In the genomic region with DNA sequence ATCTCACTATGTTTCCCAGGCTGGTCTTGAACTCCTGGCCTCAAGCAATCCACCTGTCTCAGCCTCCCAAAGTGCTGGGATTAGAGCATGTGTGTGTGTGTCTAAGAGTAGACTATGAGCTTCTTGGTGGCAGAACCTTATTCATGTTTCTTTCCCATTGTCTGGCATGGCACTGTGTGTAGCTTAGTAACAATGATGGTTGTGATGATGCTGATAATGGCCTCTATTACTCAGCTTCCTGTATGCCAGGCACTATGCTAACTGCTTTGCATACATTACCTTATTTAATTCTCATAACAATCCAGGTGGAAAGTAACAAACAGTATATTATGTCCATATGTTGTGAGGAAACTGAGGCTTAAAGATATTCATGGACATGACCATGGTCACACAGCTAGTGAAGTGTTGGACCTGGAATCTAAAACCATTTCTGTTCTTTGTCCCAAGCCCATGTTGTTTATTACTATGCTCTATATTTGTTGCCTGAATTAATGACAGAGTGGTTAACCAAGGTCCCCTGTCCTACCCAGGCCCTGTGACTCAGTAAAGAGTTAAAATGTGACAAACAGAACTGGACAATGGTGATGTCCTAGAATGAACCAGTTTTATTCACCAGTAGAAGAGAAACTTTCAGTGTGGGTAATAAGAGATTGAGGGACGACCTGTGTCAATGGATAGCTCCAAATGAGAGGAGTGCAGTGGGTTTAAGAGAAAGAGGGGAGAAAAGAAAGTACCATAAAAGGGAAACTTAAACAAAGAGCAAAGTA, we compare ENCODE assay signal across 1 cellular context.
TF ChIP-seq lines count a peak whose summit lies in the region.

No MANE protein-coding gene starts in this region.

TF ChIP-seq in SK-N-SH, 30 proteins besides CTCF, POLR2A, EP300 and RAD21 (continued from another document):
- TF ChIP-seq, protein P1, sequence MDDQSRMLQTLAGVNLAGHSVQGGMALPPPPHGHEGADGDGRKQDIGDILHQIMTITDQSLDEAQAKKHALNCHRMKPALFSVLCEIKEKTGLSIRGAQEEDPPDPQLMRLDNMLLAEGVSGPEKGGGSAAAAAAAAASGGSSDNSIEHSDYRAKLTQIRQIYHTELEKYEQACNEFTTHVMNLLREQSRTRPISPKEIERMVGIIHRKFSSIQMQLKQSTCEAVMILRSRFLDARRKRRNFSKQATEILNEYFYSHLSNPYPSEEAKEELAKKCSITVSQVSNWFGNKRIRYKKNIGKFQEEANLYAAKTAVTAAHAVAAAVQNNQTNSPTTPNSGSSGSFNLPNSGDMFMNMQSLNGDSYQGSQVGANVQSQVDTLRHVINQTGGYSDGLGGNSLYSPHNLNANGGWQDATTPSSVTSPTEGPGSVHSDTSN (IDR thresholded peaks at IDR 0.05) = no peak
- TF ChIP-seq, protein P2, sequence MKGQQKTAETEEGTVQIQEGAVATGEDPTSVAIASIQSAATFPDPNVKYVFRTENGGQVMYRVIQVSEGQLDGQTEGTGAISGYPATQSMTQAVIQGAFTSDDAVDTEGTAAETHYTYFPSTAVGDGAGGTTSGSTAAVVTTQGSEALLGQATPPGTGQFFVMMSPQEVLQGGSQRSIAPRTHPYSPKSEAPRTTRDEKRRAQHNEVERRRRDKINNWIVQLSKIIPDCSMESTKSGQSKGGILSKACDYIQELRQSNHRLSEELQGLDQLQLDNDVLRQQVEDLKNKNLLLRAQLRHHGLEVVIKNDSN (IDR thresholded peaks at IDR 0.05; ENCODE audit: borderline replicate concordance, low read depth) = no peak
